In the genomic region with DNA sequence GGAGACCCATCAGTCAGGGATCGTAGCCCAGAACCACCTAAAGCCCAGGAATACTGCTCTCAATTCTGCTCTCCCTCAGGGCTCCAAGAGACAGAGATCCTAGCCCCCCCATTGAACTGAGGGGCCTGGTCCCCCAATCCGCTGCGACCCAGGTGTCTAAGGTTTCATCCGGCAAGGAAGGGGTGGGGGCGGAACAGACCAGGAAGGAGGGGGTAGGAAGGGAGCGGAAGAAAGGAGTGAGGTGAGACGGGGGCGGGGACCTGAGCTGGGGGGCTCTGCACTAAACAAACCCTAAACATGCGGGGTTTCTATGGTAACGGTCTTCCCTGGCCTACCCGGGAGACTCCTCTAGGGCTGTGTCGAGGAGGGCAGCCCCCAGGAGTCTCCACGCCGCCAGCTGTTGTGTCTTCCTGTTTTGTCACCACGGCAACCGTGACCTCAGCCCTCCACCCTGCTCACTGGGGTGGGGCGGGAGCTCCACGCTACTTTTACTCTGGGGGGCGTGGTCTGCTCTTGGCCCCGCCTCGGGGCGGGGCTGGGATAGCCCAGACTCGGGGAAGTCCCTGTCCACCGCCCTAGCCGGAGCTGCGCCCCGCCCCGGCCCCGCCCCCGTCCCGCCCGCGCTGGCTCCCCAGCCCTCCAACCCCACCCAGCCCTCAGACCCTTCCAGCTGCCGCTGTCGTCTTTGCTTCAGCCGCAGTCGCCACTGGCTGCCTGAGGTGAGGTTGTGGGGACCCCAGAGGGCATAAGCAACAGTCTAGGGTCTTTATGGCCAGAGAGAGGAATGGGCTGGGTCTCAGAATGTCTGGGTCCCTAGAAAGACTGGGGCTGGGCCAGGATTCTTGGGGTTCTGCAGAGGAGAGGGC, we compare ENCODE assay signal across 8 cellular contexts. TPM values are rescaled to one million over a fixed set of nuclear protein-coding genes. Genes with fewer than 3 reads are reported as not detected.
A peak's percentile ranks its signal among the peaks of the same experiment; 100 is the strongest.
DNase-seq lines count a peak whose midpoint lies in the region; ATAC-seq and TF ChIP-seq lines count a peak whose summit lies in the region.

A gene with protein sequence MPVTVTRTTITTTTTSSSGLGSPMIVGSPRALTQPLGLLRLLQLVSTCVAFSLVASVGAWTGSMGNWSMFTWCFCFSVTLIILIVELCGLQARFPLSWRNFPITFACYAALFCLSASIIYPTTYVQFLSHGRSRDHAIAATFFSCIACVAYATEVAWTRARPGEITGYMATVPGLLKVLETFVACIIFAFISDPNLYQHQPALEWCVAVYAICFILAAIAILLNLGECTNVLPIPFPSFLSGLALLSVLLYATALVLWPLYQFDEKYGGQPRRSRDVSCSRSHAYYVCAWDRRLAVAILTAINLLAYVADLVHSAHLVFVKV (plus strand): TSS at position 659 of the 866 bp plus-strand sequence. CDS start 5,647 bp downstream, outside the sequence.

- WGBS in ectodermal cell, 2 experiments, result 0% methylated on average over 32 to 37 of the region's 37 CpGs
- WGBS in right lobe of liver (ENCODE audit: insufficient coverage, low coverage, low lambda C conversion rate, missing lambda C conversion rate), result 15% methylated on average over 18 of the region's 37 CpGs

- H3K27me3 ChIP-seq in ectodermal cell (ENCODE audit: control insufficient read depth, insufficient read depth, low read length, poor library complexity, severe bottlenecking), result no peaks in the 10 kb centered on the region
- H3K27me3 ChIP-seq in right lobe of liver, result no peaks in the 10 kb centered on the region

- H3K9me3 ChIP-seq in ectodermal cell (ENCODE audit: control insufficient read depth, low read length), result no peaks in the 10 kb centered on the region
- H3K9me3 ChIP-seq in right lobe of liver, result no peaks in the 10 kb centered on the region

- peak; percentile 76 for ATAC-seq in GM18517 (IDR thresholded peaks at IDR 0.05; ENCODE audit: unreplicated experiment)
- ATAC-seq in HG03039 (IDR thresholded peaks at IDR 0.05; ENCODE audit: unreplicated experiment), result peak; percentile 60
- ATAC-seq in right lobe of liver, result peak; percentile 77 to 82 (median 80)

- H3K4me1 ChIP-seq in ectodermal cell (ENCODE audit: control insufficient read depth, insufficient read depth, low read length), result peaks cover 8% of the 10 kb centered on the region
- H3K4me1 ChIP-seq in right lobe of liver, result peaks cover 0 to 18% (median 4%) of the 10 kb centered on the region in 4 donors

- H3K27ac ChIP-seq in 22Rv1 (peak within 1 kb of the TSS; percentile 93), ectodermal cell (ENCODE audit: insufficient read depth, low read depth, low read length, poor library complexity, severe bottlenecking) (peak within 1 kb of the TSS; percentile 100), right lobe of liver (peak within 1 kb of the TSS; percentile 56 to 88 (median 71))

- H3K4me3 ChIP-seq in ectodermal cell (ENCODE audit: insufficient read depth, low read depth, low read length) (peak within 1 kb of the TSS; percentile 75), right lobe of liver (peak within 1 kb of the TSS; percentile 57 to 88 (median 68))

- TF ChIP-seq CTCF in 22Rv1 (IDR thresholded peaks at IDR 0.05), result no peak
- TF ChIP-seq CTCF in right lobe of liver (IDR thresholded peaks at IDR 0.05), result no peak

- peak; percentile 61 for TF ChIP-seq POLR2A in right lobe of liver (IDR thresholded peaks at IDR 0.05)

- DNase-seq in NCI-H82 (lab: John Stamatoyannopoulos, UW), result peak; percentile 84
- DNase-seq in activated CD8-positive, alpha-beta memory T cell treated with anti-CD3 and anti-CD28 coated beads for 1 hour (ENCODE audit: extremely low read depth in 1 of 2, low read depth in 1 of 2), result peak; percentile 99
- peak; percentile 92 to 95 (median 95) for DNase-seq in right lobe of liver
- peak; percentile 98 for DNase-seq in stimulated activated CD4-positive, alpha-beta T cell treated with anti-CD3 and anti-CD28 coated beads, Interleukin-4, amount 100 ng/mL, for 1 hour

- intact Hi-C loops in right lobe of liver (cut with DNase I), result no loop called here

- H3K36me3 ChIP-seq in ectodermal cell (ENCODE audit: control insufficient read depth, insufficient read depth, low read length) (peaks cover 5% of the 10 kb centered on the region), right lobe of liver (no peaks in the 10 kb centered on the region)

RNA-seq across cellular contexts. Expression of the gene that starts here (rescaled TPM):
- polyA plus RNA-seq in ectodermal cell (2013, experiment 1 of 4), result 84.7 TPM
- 93.9 TPM for polyA plus RNA-seq in ectodermal cell (2013, experiment 2 of 4)
- 49.8 TPM for polyA plus RNA-seq in ectodermal cell (2013, experiment 3 of 4)
- polyA plus RNA-seq in ectodermal cell (2013, experiment 4 of 4), result 55.5 TPM
- total RNA-seq in right lobe of liver, result 10 to 100 TPM; 15.4 to 38.3 (median 20.9) TPM

Comparison
In these comparisons a context has a peak if more than half of its experiments do, and no peak if none do; other contexts are left out.
1. Peak in every context shown above with its lines: DNase-seq, ATAC-seq, H3K4me3 ChIP-seq and H3K27ac ChIP-seq.